ENCODE assay signal across 1 cellular context in the genomic region with DNA sequence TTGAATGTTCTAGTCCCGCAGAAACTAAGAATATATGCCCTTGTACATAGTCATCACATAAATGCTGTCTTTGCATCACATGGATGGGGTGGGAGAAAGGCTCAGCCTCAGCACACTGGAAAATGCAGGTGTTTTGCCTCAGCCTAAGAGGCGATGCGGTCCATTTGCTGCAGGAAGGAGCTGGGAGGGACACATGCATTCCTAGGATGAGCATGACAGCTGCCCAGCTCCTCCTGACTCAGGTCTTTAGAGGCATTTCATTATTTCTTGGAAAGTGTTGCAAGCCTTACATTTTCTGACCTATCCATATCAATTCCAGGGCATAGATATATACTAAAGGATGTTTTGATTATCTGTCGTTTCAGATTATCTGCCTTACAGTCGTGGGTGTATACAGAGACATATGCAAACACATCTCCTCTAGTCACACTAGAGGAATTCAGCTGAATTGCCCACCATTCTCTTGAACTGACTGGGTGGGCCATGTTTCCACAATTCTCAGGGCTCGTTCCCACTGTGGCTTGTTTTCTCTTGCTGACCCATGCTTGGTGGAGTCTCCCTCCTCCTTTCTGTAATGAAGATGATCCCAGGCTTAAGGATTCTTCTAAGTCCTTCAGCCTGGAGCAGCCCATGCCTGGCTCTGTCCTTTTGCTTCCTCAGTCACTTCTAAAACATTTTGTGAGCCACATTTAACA.
TF ChIP-seq lines count a peak whose summit lies in the region.

No MANE protein-coding gene starts in this region.

TF ChIP-seq in GM23338, 12 proteins besides CTCF, POLR2A, EP300 and RAD21 (continued from another document):
- TF ChIP-seq POLR2AphosphoS5 (IDR thresholded peaks at IDR 0.05; ENCODE audit: low read depth) (no peak), REST (IDR thresholded peaks at IDR 0.05; ENCODE audit: unreplicated experiment) (no peak), EZH2phosphoT487 (IDR thresholded peaks at IDR 0.05; ENCODE audit: unreplicated experiment) (no peak), ZNF331 (CRISPR knock-in tag; IDR thresholded peaks at IDR 0.05; ENCODE audit: low read depth) (no peak), CREB1 (CRISPR knock-in tag; IDR thresholded peaks at IDR 0.05; ENCODE audit: low read depth) (no peak), EZH2 (IDR thresholded peaks at IDR 0.05; ENCODE audit: low read depth, unreplicated experiment) (no peak), JUNB (IDR thresholded peaks at IDR 0.05; ENCODE audit: unreplicated experiment) (no peak), NANOG (IDR thresholded peaks at IDR 0.05; ENCODE audit: borderline replicate concordance) (no peak), STAT1 (IDR thresholded peaks at IDR 0.05; ENCODE audit: unreplicated experiment) (no peak)
- TF ChIP-seq, protein P1, sequence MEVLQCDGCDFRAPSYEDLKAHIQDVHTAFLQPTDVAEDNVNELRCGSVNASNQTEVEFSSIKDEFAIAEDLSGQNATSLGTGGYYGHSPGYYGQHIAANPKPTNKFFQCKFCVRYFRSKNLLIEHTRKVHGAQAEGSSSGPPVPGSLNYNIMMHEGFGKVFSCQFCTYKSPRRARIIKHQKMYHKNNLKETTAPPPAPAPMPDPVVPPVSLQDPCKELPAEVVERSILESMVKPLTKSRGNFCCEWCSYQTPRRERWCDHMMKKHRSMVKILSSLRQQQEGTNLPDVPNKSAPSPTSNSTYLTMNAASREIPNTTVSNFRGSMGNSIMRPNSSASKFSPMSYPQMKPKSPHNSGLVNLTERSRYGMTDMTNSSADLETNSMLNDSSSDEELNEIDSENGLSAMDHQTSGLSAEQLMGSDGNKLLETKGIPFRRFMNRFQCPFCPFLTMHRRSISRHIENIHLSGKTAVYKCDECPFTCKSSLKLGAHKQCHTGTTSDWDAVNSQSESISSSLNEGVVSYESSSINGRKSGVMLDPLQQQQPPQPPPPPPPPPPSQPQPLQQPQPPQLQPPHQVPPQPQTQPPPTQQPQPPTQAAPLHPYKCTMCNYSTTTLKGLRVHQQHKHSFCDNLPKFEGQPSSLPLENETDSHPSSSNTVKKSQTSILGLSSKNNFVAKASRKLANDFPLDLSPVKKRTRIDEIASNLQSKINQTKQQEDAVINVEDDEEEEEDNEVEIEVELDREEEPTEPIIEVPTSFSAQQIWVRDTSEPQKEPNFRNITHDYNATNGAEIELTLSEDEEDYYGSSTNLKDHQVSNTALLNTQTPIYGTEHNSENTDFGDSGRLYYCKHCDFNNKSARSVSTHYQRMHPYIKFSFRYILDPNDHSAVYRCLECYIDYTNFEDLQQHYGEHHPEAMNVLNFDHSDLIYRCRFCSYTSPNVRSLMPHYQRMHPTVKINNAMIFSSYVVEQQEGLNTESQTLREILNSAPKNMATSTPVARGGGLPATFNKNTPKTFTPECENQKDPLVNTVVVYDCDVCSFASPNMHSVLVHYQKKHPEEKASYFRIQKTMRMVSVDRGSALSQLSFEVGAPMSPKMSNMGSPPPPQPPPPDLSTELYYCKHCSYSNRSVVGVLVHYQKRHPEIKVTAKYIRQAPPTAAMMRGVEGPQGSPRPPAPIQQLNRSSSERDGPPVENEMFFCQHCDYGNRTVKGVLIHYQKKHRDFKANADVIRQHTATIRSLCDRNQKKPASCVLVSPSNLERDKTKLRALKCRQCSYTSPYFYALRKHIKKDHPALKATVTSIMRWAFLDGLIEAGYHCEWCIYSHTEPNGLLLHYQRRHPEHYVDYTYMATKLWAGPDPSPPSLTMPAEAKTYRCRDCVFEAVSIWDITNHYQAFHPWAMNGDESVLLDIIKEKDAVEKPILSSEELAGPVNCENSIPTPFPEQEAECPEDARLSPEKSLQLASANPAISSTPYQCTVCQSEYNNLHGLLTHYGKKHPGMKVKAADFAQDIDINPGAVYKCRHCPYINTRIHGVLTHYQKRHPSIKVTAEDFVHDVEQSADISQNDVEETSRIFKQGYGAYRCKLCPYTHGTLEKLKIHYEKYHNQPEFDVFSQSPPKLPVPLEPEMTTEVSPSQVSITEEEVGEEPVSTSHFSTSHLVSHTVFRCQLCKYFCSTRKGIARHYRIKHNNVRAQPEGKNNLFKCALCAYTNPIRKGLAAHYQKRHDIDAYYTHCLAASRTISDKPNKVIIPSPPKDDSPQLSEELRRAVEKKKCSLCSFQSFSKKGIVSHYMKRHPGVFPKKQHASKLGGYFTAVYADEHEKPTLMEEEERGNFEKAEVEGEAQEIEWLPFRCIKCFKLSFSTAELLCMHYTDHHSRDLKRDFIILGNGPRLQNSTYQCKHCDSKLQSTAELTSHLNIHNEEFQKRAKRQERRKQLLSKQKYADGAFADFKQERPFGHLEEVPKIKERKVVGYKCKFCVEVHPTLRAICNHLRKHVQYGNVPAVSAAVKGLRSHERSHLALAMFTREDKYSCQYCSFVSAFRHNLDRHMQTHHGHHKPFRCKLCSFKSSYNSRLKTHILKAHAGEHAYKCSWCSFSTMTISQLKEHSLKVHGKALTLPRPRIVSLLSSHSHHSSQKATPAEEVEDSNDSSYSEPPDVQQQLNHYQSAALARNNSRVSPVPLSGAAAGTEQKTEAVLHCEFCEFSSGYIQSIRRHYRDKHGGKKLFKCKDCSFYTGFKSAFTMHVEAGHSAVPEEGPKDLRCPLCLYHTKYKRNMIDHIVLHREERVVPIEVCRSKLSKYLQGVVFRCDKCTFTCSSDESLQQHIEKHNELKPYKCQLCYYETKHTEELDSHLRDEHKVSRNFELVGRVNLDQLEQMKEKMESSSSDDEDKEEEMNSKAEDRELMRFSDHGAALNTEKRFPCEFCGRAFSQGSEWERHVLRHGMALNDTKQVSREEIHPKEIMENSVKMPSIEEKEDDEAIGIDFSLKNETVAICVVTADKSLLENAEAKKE (CRISPR knock-in tag; IDR thresholded peaks at IDR 0.05) = no peak
